20 cellular contexts compared by ENCODE assay signal in genomic region chr19:40266912-40267600, GRCh38. TPM values are rescaled to one million over a fixed set of nuclear protein-coding genes. Genes with fewer than 3 reads are reported as not detected.
DNase-seq lines count a peak whose midpoint lies in the region; ATAC-seq and TF ChIP-seq lines count a peak whose summit lies in the region.
"Had no signal": no experiment of that assay in that cellular context is flagged by ENCODE, and none has a peak within 500 bp of the region (broad histone marks: within the 10 kb centered on the region; RNA-seq: fewer than 3 reads in every experiment).

No MANE protein-coding gene starts in this region.

- no peak overlapping the region for H3K23ac ChIP-seq in mesendoderm (ENCODE audit: low read length)

- H3K36me3 Mint-ChIP-seq in type B pancreatic cell = peaks cover 3% of the 10 kb centered on the region

- H2AK5ac ChIP-seq in mesendoderm (ENCODE audit: low read length) = no peak overlapping the region

- H3K79me1 ChIP-seq in mesendoderm (ENCODE audit: low read length) = peaks cover 35% of the 10 kb centered on the region

- H4K8ac ChIP-seq in mesendoderm (ENCODE audit: low read depth, low read length) = no peak overlapping the region

- H2BK120ac ChIP-seq in mesendoderm (ENCODE audit: low read depth, low read length) = no peak overlapping the region

- no peak overlapping the region for H3K4me3 ChIP-seq in right atrium auricular region
- no peak overlapping the region for H3K4me3 ChIP-seq in adipocyte (ENCODE audit: low read length)
- H3K4me3 ChIP-seq in mesendoderm (ENCODE audit: low read length) = no peak overlapping the region
- H3K4me3 ChIP-seq: gastroesophageal sphincter, lung, neural progenitor cell had no signal

- no CpG with 5 or more reads among the region's 15 CpGs for WGBS in mesendoderm (ENCODE audit: extremely low coverage, insufficient coverage, low lambda C conversion rate)

- ATAC-seq in left ventricle myocardium superior (no peak), HG02885 (IDR thresholded peaks at IDR 0.05; ENCODE audit: poor library complexity, unreplicated experiment) (no peak), GM18909 (IDR thresholded peaks at IDR 0.05; ENCODE audit: poor library complexity, unreplicated experiment) (no peak)
- ATAC-seq: gastroesophageal sphincter had no signal

- H3K4ac ChIP-seq in mesendoderm (ENCODE audit: low read depth, low read length) = no peak overlapping the region

- H3K27me3 ChIP-seq in right atrium auricular region = no peaks in the 10 kb centered on the region
- no peaks in the 10 kb centered on the region for H3K27me3 ChIP-seq in adipocyte (replicated peaks; ENCODE audit: control insufficient read depth, insufficient read depth, low read length)
- H3K27me3 ChIP-seq in mesendoderm (ENCODE audit: insufficient read depth, low read length, poor library complexity) = no peaks in the 10 kb centered on the region
- H3K27me3 ChIP-seq: gastroesophageal sphincter, neural progenitor cell had no signal

- H3K18ac ChIP-seq in mesendoderm (ENCODE audit: low read length) = no peak overlapping the region

- no peak overlapping the region for H3K56ac ChIP-seq in mesendoderm (ENCODE audit: low read length)

- intact Hi-C loops in left ventricle myocardium superior (cut with micrococcal nuclease) = no loop called here

- peak overlapping the region; percentile 61 for H3K27ac Mint-ChIP-seq in type B pancreatic cell
- H3K27ac Mint-ChIP-seq: activated naive CD4-positive, alpha-beta T cell treated with anti-CD3 and anti-CD28 coated beads for 36 hours; neural progenitor cell had no signal

- H3K9ac ChIP-seq in adipocyte (ENCODE audit: low read length) = peak overlapping the region; percentile 62
- no peak overlapping the region for H3K9ac ChIP-seq in mesendoderm (ENCODE audit: low read length)
- H3K9ac ChIP-seq: neural progenitor cell had no signal

- H3K36me3 ChIP-seq in right atrium auricular region (peaks cover 23% of the 10 kb centered on the region), adipocyte (ENCODE audit: control insufficient read depth, insufficient read depth, low read length, severe bottlenecking) (peaks cover 32% of the 10 kb centered on the region), mesendoderm (ENCODE audit: control insufficient read depth, insufficient read depth, low read length) (no peaks in the 10 kb centered on the region)
- H3K36me3 ChIP-seq: neural progenitor cell had no signal

- H3K4me3 Mint-ChIP-seq in type B pancreatic cell = no peak overlapping the region
- H3K4me3 Mint-ChIP-seq: activated naive CD4-positive, alpha-beta T cell treated with anti-CD3 and anti-CD28 coated beads for 36 hours; neural progenitor cell had no signal

- peaks cover 14% of the 10 kb centered on the region for H3K79me2 ChIP-seq in mesendoderm (ENCODE audit: control insufficient read depth, insufficient read depth, low read length)

- no peak overlapping the region for H2BK15ac ChIP-seq in mesendoderm (replicated peaks; ENCODE audit: low read depth)

- DNase-seq in right atrium auricular region (ENCODE audit: low spot score) (no peak), left ventricle myocardium superior (no peak), adipocyte (ENCODE audit: low read depth) (no peak), mesendoderm (peak; percentile 30), type B pancreatic cell (ENCODE audit: extremely low spot score, unreplicated experiment) (no peak), HT-29 (ENCODE audit: low spot score) (no peak)
- DNase-seq: activated CD4-positive, CD25-positive, alpha-beta regulatory T cell treated with anti-CD3 and anti-CD28 coated beads, Interleukin-2, amount 50 U/mL, for 72 hours; activated naive CD4-positive, alpha-beta T cell treated with anti-CD3 and anti-CD28 coated beads for 36 hours; KBM-7; NCI-H1048; SHP77; stimulated activated naive CD4-positive, alpha-beta T cell treated with Interleukin-2 at 50 U/mL for 16 hours had no signal

- TF ChIP-seq CTCF in right atrium auricular region (IDR thresholded peaks at IDR 0.05) = no peak
- no peak for TF ChIP-seq CTCF in type B pancreatic cell (conservative IDR thresholded peaks at IDR 0.05)

- H3K9me3 ChIP-seq in right atrium auricular region = no peaks in the 10 kb centered on the region
- H3K9me3 ChIP-seq in adipocyte (ENCODE audit: control insufficient read depth, low read length) = no peaks in the 10 kb centered on the region
- H3K9me3 ChIP-seq: gastroesophageal sphincter had no signal

- H3K4me1 Mint-ChIP-seq in type B pancreatic cell (ENCODE audit: unreplicated experiment) = peaks cover 7% of the 10 kb centered on the region

- H3K27me3 Mint-ChIP-seq in type B pancreatic cell = no peaks in the 10 kb centered on the region

- no peak overlapping the region for H4K5ac ChIP-seq in mesendoderm (ENCODE audit: low read length)

- no peak overlapping the region for H3K4me2 ChIP-seq in mesendoderm (ENCODE audit: low read length)
- H3K4me2 ChIP-seq: neural progenitor cell had no signal

- H3K27ac ChIP-seq in right atrium auricular region (peak overlapping the region; percentile 77 to 80), mesendoderm (ENCODE audit: low read depth, low read length) (no peak overlapping the region)
- H3K27ac ChIP-seq: neural progenitor cell had no signal

- H3K4me1 ChIP-seq in right atrium auricular region (peaks cover 0 to 68% of the 10 kb centered on the region in 2 donors), adipocyte (ENCODE audit: control insufficient read depth, insufficient read depth, low read length) (peaks cover 16% of the 10 kb centered on the region), mesendoderm (ENCODE audit: control insufficient read depth, low read depth, low read length) (no peaks in the 10 kb centered on the region)
- H3K4me1 ChIP-seq: neural progenitor cell had no signal

- H2BK5ac ChIP-seq in mesendoderm (ENCODE audit: low read length) = no peak overlapping the region

- H3K9me3 Mint-ChIP-seq in type B pancreatic cell = no peaks in the 10 kb centered on the region
- H3K9me3 Mint-ChIP-seq: activated naive CD4-positive, alpha-beta T cell treated with anti-CD3 and anti-CD28 coated beads for 36 hours; neural progenitor cell had no signal

RNA-seq across cellular contexts. Expression of gene AKT2, which starts 18.1 kb away (rescaled TPM):
- total RNA-seq in right atrium auricular region (10 to 100 TPM; 63.3 to 76.7 TPM), left ventricle myocardium superior (135 TPM), type B pancreatic cell (ENCODE audit: low replicate concordance) (138 and 149 TPM in 2 replicates)
- 97.3 TPM for polyA plus RNA-seq in mesendoderm (2013, experiment 1 of 2)
- 103 TPM for polyA plus RNA-seq in mesendoderm (2013, experiment 2 of 2)
- 223 and 251 TPM in 2 replicates for total RNA-seq in HT-29 (2014; rRNA removed; shearing (Covaris generic))

RNA-seq across cellular contexts. Expression of gene CCNP, which starts 40.6 kb away (rescaled TPM):
- total RNA-seq in right atrium auricular region (not detected), left ventricle myocardium superior (not detected), type B pancreatic cell (ENCODE audit: low replicate concordance) (0.60 and 0.98 TPM in 2 replicates)
- 0.28 TPM for polyA plus RNA-seq in mesendoderm (2013, experiment 1 of 2)
- 0.15 TPM for polyA plus RNA-seq in mesendoderm (2013, experiment 2 of 2)
- 0.23 and 1.2 TPM in 2 replicates for total RNA-seq in HT-29 (2014; rRNA removed; shearing (Covaris generic))
- total RNA-seq: activated naive CD4-positive, alpha-beta T cell treated with anti-CD3 and anti-CD28 coated beads for 36 hours had no signal

RNA-seq across cellular contexts. Expression of gene TTC9B, which starts 48.9 kb away (rescaled TPM):
- total RNA-seq in right atrium auricular region (not detected), left ventricle myocardium superior (not detected), type B pancreatic cell (ENCODE audit: low replicate concordance) (0.39 and 0.48 TPM in 2 replicates)
- not detected for polyA plus RNA-seq in mesendoderm (2013, experiment 1 of 2)
- polyA plus RNA-seq in mesendoderm (2013, experiment 2 of 2) = not detected
- total RNA-seq in HT-29 (2014; rRNA removed; shearing (Covaris generic)) = 0.94 TPM in 1 of 2 replicates, not detected in the other
- total RNA-seq: activated naive CD4-positive, alpha-beta T cell treated with anti-CD3 and anti-CD28 coated beads for 36 hours; gastroesophageal sphincter; lung; renal cortical epithelial cell; T-helper 2 cell treated with Interferon-gamma antibody and Interleukin-4, amounts not matched to agents 100 ng/mL and 5 ng/mL, for 36 hours had no signal
- polyA plus RNA-seq: AG04450, lung had no signal
